In genomic region chr7:150336746-150337145, GRCh38 we compare ENCODE assay signal across 21 cellular contexts. TPM values are rescaled to one million over a fixed set of nuclear protein-coding genes. Genes with fewer than 3 reads are reported as not detected.
DNase-seq lines count a peak whose midpoint lies in the region; ATAC-seq and TF ChIP-seq lines count a peak whose summit lies in the region.
"Had no signal": no experiment of that assay in that cellular context is flagged by ENCODE, and none has a peak within 500 bp of the region (broad histone marks: within the 10 kb centered on the region; RNA-seq: fewer than 3 reads in every experiment).

No MANE protein-coding gene starts in this region.

- no peak overlapping the region for H2BK20ac ChIP-seq in H9 (ENCODE audit: low read depth, low read length, poor library complexity, severe bottlenecking)

- whole genome bisulfite sequencing in H9 (ENCODE audit: extremely low coverage, insufficient read length, low lambda C conversion rate) = no CpG with 5 or more reads among the region's 14 CpGs
- no CpG with 5 or more reads among the region's 14 CpGs for WGBS in gastroesophageal sphincter (ENCODE audit: low coverage in 1 of 2), 2 donors

- no peak overlapping the region for H2BK15ac ChIP-seq in H9 (ENCODE audit: low read depth, low read length)

- no peak for TF ChIP-seq POLR2A in gastroesophageal sphincter (IDR thresholded peaks at IDR 0.05)

- no peak overlapping the region for H2BK5ac ChIP-seq in H9 (ENCODE audit: insufficient read length, low read length)

- no peak overlapping the region for H4K91ac ChIP-seq in H9 (ENCODE audit: insufficient read length, low read depth, low read length)

- ATAC-seq in gastroesophageal sphincter (no peak), sciatic nerve (no peak), HG02623 (IDR thresholded peaks at IDR 0.05; ENCODE audit: unreplicated experiment) (no peak), HG03139 (IDR thresholded peaks at IDR 0.05; ENCODE audit: unreplicated experiment) (no peak)

- H3K23me2 ChIP-seq in H9 (ENCODE audit: insufficient read length, low read depth, low read length, poor library complexity, severe bottlenecking) = peaks cover 16% of the 10 kb centered on the region

- intact Hi-C loops in sciatic nerve (cut with DNase I) = no loop called here

- H2AFZ ChIP-seq in H9 (ENCODE audit: low read length) = no peak overlapping the region

- no peak overlapping the region for H3K4me3 ChIP-seq in gastroesophageal sphincter
- H3K4me3 ChIP-seq: cardiac muscle cell, upper lobe of left lung had no signal

- TF ChIP-seq EP300 in gastroesophageal sphincter (IDR thresholded peaks at IDR 0.05) = no peak

- no peak overlapping the region for H3K23ac ChIP-seq in H9 (ENCODE audit: insufficient read length, low read depth, low read length)

- H3K27me3 Mint-ChIP-seq in H9 (ENCODE audit: low read depth) = peaks cover 54% of the 10 kb centered on the region

- no peak overlapping the region for H4K8ac ChIP-seq in H9 (replicated peaks; ENCODE audit: insufficient read length, low read depth, low read length)

- H2BK120ac ChIP-seq in H9 (ENCODE audit: low read depth, low read length, poor library complexity, severe bottlenecking) = no peak overlapping the region

- no peak for TF ChIP-seq CTCF in H9 (conservative IDR thresholded peaks at IDR 0.05)
- TF ChIP-seq CTCF in gastroesophageal sphincter (IDR thresholded peaks at IDR 0.05) = no peak
- TF ChIP-seq CTCF in GM13977 (IDR thresholded peaks at IDR 0.05; ENCODE audit: extremely low read depth, insufficient read depth, missing control alignments) = no peak

- H4K5ac ChIP-seq in H9 (ENCODE audit: insufficient read length, low read depth, low read length) = no peak overlapping the region

- no peaks in the 10 kb centered on the region for H3K9me3 Mint-ChIP-seq in H9
- H3K9me3 Mint-ChIP-seq: activated B cell treated with CpG ODN at 0.5 μM for 24 hours; CD8-positive, alpha-beta memory T cell; neural crest cell had no signal

- no peak overlapping the region for H3K14ac ChIP-seq in H9 (ENCODE audit: insufficient read depth, low read length)

- H3K18ac ChIP-seq in H9 (ENCODE audit: insufficient read length, low read depth, low read length) = no peak overlapping the region

- H3K36me3 ChIP-seq in gastroesophageal sphincter = peaks cover 0 to 22% of the 10 kb centered on the region in 2 donors
- H3K36me3 ChIP-seq: cardiac muscle cell had no signal

- H2BK12ac ChIP-seq in H9 (ENCODE audit: insufficient read length, low read depth, low read length) = no peak overlapping the region

- H2AK5ac ChIP-seq in H9 (ENCODE audit: insufficient read length, low read length) = no peak overlapping the region

- no peaks in the 10 kb centered on the region for H3K79me1 ChIP-seq in H9 (ENCODE audit: insufficient read depth, low read depth, low read length, poor library complexity, severe bottlenecking)

- no peaks in the 10 kb centered on the region; the same call in 1 of the 2 replicates for H3K4me1 ChIP-seq in H9 (ENCODE audit: insufficient read depth, low read length)
- peaks cover 0 to 80% (median 51%) of the 10 kb centered on the region in 3 donors for H3K4me1 ChIP-seq in gastroesophageal sphincter

- in situ Hi-C loops in GM13977 (cut with MboI; ENCODE audit: low pct_unique_long_range_greater_than_20kb, low sequenced_read_pairs, unreplicated experiment) = no loop called here

- H3K27ac ChIP-seq in H9 (ENCODE audit: insufficient read length, low read depth, low read length) = no peak overlapping the region
- H3K27ac ChIP-seq in gastroesophageal sphincter = peak overlapping the region in 3 of 4 donors; percentile 82 to 90 (median 86)
- H3K27ac ChIP-seq: cardiac muscle cell had no signal

- no peaks in the 10 kb centered on the region for H3K79me2 ChIP-seq in H9 (ENCODE audit: insufficient read depth, low read length)

- peaks cover 56 to 65% of the 10 kb centered on the region in 2 experiments for H3K4me1 Mint-ChIP-seq in H9

- H3T11ph ChIP-seq in H9 (ENCODE audit: low read length) = no peak overlapping the region

- peak overlapping the region in 2 of 3 experiments; percentile 91 to 99; a peak in 3 of 7 replicates for H3K27ac Mint-ChIP-seq in H9
- H3K27ac Mint-ChIP-seq: activated B cell treated with CpG ODN at 0.5 μM for 24 hours; B cell; CD8-positive, alpha-beta memory T cell had no signal

- H3K27me3 ChIP-seq in H9 (ENCODE audit: insufficient read depth, low read length) = no peaks in the 10 kb centered on the region
- no peaks in the 10 kb centered on the region for H3K27me3 ChIP-seq in gastroesophageal sphincter

- DNase-seq in H9 (no peak), sciatic nerve (ENCODE audit: low spot score) (peak; percentile 54), GM13977 (ENCODE audit: low spot score) (no peak)
- DNase-seq: activated B cell treated with CpG ODN at 0.5 μM for 24 hours; activated CD4-positive, alpha-beta T cell treated with anti-CD3 and anti-CD28 coated beads, Interleukin-2, amount 50 U/mL, for 48 hours; activated CD8-positive, alpha-beta memory T cell treated with anti-CD3 and anti-CD28 coated beads, Interleukin-2, amount 50 U/mL, for 4 hours; activated naive CD4-positive, alpha-beta T cell treated with anti-CD3 and anti-CD28 coated beads, Interleukin-2, amount 50 U/mL, for 16 hours; CD8-positive, alpha-beta memory T cell; DMS53; NCI-H524; NK-92 treated with Interleukin-12 subunit alpha and Interleukin-12 subunit beta, amount 100 ng/mL, for 24 hours; posterior cingulate gyrus; SHP77 treated with DMSO at 0.1 percent for 48 hours; T1000 had no signal

- H3K36me3 Mint-ChIP-seq in H9 (ENCODE audit: insufficient read depth in 1 of 3, low read depth in 3 of 3) = peaks cover 25 to 36% (median 31%) of the 10 kb centered on the region in 3 experiments

- H3K4ac ChIP-seq in H9 (ENCODE audit: low read depth, low read length) = 0 out of 2 replicates have a peak overlapping the region, but pooled peaks have one; percentile 32

- H3K4me3 Mint-ChIP-seq in H9 = peak overlapping the region in 1 of 2 experiments; percentile 21; a peak in 2 of 5 replicates
- H3K4me3 Mint-ChIP-seq: activated B cell treated with CpG ODN at 0.5 μM for 24 hours, B cell, neural crest cell had no signal

- H3K9ac ChIP-seq in H9 (ENCODE audit: extremely low read depth, insufficient read length, low read length) = no peak overlapping the region

- H4K20me1 ChIP-seq in H9 (ENCODE audit: control insufficient read depth, insufficient read depth, insufficient read length) = no peaks in the 10 kb centered on the region

- H3K9me3 ChIP-seq in H9 (ENCODE audit: control insufficient read depth, low read depth, low read length) (no peaks in the 10 kb centered on the region), gastroesophageal sphincter (no peaks in the 10 kb centered on the region)
- H3K9me3 ChIP-seq: upper lobe of left lung had no signal

- H3K4me2 ChIP-seq in H9 (ENCODE audit: insufficient read depth, insufficient read length, low read length) = no peak overlapping the region

- H3K56ac ChIP-seq in H9 (ENCODE audit: insufficient read length, low read depth, low read length) = no peak overlapping the region

RNA-seq across cellular contexts. Expression of gene RARRES2, which starts 4.7 kb away (rescaled TPM):
- total RNA-seq in H9 (2021) (59.9 and 60.9 TPM in 2 replicates), gastroesophageal sphincter (100 to 1,000 TPM; 152 to 341 (median 157) TPM), sciatic nerve (261 TPM)
- total RNA-seq: activated B cell treated with CpG ODN at 0.5 μM for 24 hours; B cell; CD8-positive, alpha-beta memory T cell had no signal

RNA-seq across cellular contexts. Expression of gene ACTR3C, which starts 13.4 kb away (rescaled TPM):
- total RNA-seq in H9 (2021) (1.2 and 2.2 TPM in 2 replicates), gastroesophageal sphincter (1 to 10 TPM; 6.4 to 10.0 (median 8.1) TPM), sciatic nerve (3.3 TPM)

RNA-seq across cellular contexts. Expression of gene LRRC61, which starts 13.6 kb away (rescaled TPM):
- total RNA-seq in H9 (2021) (24.4 and 27.4 TPM in 2 replicates), gastroesophageal sphincter (10 to 100 TPM in 2 of 4 donors, 1 to 10 TPM in 2; 7.1 to 25.1 (median 14.0) TPM), sciatic nerve (5.8 TPM)

RNA-seq across cellular contexts. Expression of gene REPIN1, which starts 31.9 kb away (rescaled TPM):
- 105 and 106 TPM in 2 replicates for total RNA-seq in H9 (2021)
- total RNA-seq in gastroesophageal sphincter = 100 to 1,000 TPM in 2 of 4 donors, 10 to 100 TPM in 2; 72.7 to 132 (median 102) TPM
- 54.0 TPM for total RNA-seq in sciatic nerve

RNA-seq across cellular contexts. Expression of gene ZNF775, which starts 42.4 kb away (rescaled TPM):
- 9.7 and 10.5 TPM in 2 replicates for total RNA-seq in H9 (2021)
- total RNA-seq in gastroesophageal sphincter = 10 to 100 TPM in 2 of 4 donors, 1 to 10 TPM in 2; 5.3 to 12.5 (median 10.5) TPM
- total RNA-seq in sciatic nerve = 11.1 TPM
